ENCODE assay signal across 29 cellular contexts in genomic region chr3:130091958-130092357, GRCh38. TPM values are rescaled to one million over a fixed set of nuclear protein-coding genes. Genes with fewer than 3 reads are reported as not detected.
"Had no signal": no experiment of that assay in that cellular context is flagged by ENCODE, and none has a peak within 500 bp of the region (broad histone marks: within the 10 kb centered on the region; RNA-seq: fewer than 3 reads in every experiment).

No MANE protein-coding gene starts in this region.

- H3K36me3 ChIP-seq: heart left ventricle, left ventricle myocardium inferior, neural progenitor cell, ovary, prostate gland, tibial nerve, uterus had no signal

- H3K27ac ChIP-seq: heart left ventricle, hepatocyte, left ventricle myocardium inferior, neural progenitor cell, ovary, prostate gland, skin epidermis, tibial nerve, uterus had no signal

- H3K27me3 ChIP-seq: heart left ventricle, hepatocyte, neural progenitor cell, ovary, tibial nerve, uterus had no signal

- H3K79me2 ChIP-seq: hepatocyte had no signal

- DNase-seq: heart left ventricle; islet precursor cell; left ventricle myocardium inferior; mesendoderm; naive B cell; natural killer cell; nephron progenitor cell; retina; right cardiac atrium; stimulated activated CD4-positive, alpha-beta T cell treated with anti-CD3 and anti-CD28 coated beads, Interleukin-4, amount 100 ng/mL, for 24 hours; stimulated activated naive B cell treated with anti-CD40 and anti-IgM and Interleukin-4, amounts not matched to agents 10 μg/mL and 1 μg/mL and 100 μg/mL, for 72 hours; uterus had no signal

- H3K27me3 Mint-ChIP-seq: naive B cell; stimulated activated naive B cell treated with anti-CD40 and anti-IgM and Interleukin-4, amounts not matched to agents 10 μg/mL and 1 μg/mL and 100 μg/mL, for 72 hours; stimulated activated naive CD8-positive, alpha-beta T cell treated with anti-CD3 and anti-CD28 coated beads, Interleukin-15, Interleukin-2, amounts not matched to agents 100 ng/mL and 50 ng/mL, for 24 hours; type B pancreatic cell had no signal

- H3K4me3 Mint-ChIP-seq: mesothelial cell of epicardium; naive B cell; natural killer cell; nephron progenitor cell; neural progenitor cell; stimulated activated naive B cell treated with anti-CD40 and anti-IgM and Interleukin-4, amounts not matched to agents 10 μg/mL and 1 μg/mL and 100 μg/mL, for 72 hours; stimulated activated naive CD8-positive, alpha-beta T cell treated with anti-CD3 and anti-CD28 coated beads, Interleukin-15, Interleukin-2, amounts not matched to agents 100 ng/mL and 50 ng/mL, for 24 hours; type B pancreatic cell had no signal

- H3K4me3 ChIP-seq: heart left ventricle, hepatocyte, left ventricle myocardium inferior, lung, neural progenitor cell, ovary, prostate gland, skin epidermis, tibial nerve, uterus had no signal

- H3K9me3 Mint-ChIP-seq: mesothelial cell of epicardium; naive B cell; natural killer cell; stimulated activated naive B cell treated with anti-CD40 and anti-IgM and Interleukin-4, amounts not matched to agents 10 μg/mL and 1 μg/mL and 100 μg/mL, for 72 hours; stimulated activated naive CD8-positive, alpha-beta T cell treated with anti-CD3 and anti-CD28 coated beads, Interleukin-15, Interleukin-2, amounts not matched to agents 100 ng/mL and 50 ng/mL, for 24 hours; type B pancreatic cell had no signal

- H3K9ac ChIP-seq: neural progenitor cell had no signal

- H3K27ac Mint-ChIP-seq: mesothelial cell of epicardium; natural killer cell; nephron progenitor cell; neural progenitor cell; stimulated activated naive B cell treated with anti-CD40 and anti-IgM and Interleukin-4, amounts not matched to agents 10 μg/mL and 1 μg/mL and 100 μg/mL, for 72 hours; stimulated activated naive CD8-positive, alpha-beta T cell treated with anti-CD3 and anti-CD28 coated beads, Interleukin-15, Interleukin-2, amounts not matched to agents 100 ng/mL and 50 ng/mL, for 24 hours; type B pancreatic cell had no signal

- H2AFZ ChIP-seq: hepatocyte, neural progenitor cell had no signal

- H3K36me3 Mint-ChIP-seq: mesothelial cell of epicardium, naive B cell, natural killer cell, neural progenitor cell, type B pancreatic cell had no signal

- H3K9me3 ChIP-seq: heart left ventricle, left ventricle myocardium inferior, ovary, prostate gland, tibial nerve, uterus had no signal

- H3K4me1 ChIP-seq: left ventricle myocardium inferior, neural progenitor cell, prostate gland, uterus had no signal

- H3K4me2 ChIP-seq: hepatocyte, neural progenitor cell had no signal

- ATAC-seq: heart left ventricle; natural killer cell; right cardiac atrium; sciatic nerve; stimulated activated naive B cell treated with anti-CD40 and anti-IgM and Interleukin-4, amounts not matched to agents 10 μg/mL and 1 μg/mL and 100 μg/mL, for 72 hours had no signal

RNA-seq across cellular contexts. Expression of gene ALG1L2, which starts 10.3 kb away (rescaled TPM):
- total RNA-seq: hepatocyte, kidney epithelial cell, left ventricle myocardium inferior, lower leg skin, mononuclear cell, omental fat pad, prostate gland, subcutaneous adipose tissue, temporal lobe, tibial nerve had no signal
- polyA plus RNA-seq: heart left ventricle, lung, ovary, right cardiac atrium had no signal
